Comparison of ENCODE assay signal across 8 cellular contexts in genomic region chr10:78302739-78302988, GRCh38.
DNase-seq lines count a peak whose midpoint lies in the region; ATAC-seq, FAIRE-seq and TF ChIP-seq lines count a peak whose summit lies in the region.

No MANE protein-coding gene starts in this region.

- peak overlapping the region; percentile 83 for H3K27ac ChIP-seq in CD4-positive, alpha-beta T cell (ENCODE audit: low read depth, low read length)
- H3K27ac ChIP-seq in OCI-LY3 (ENCODE audit: low read length) (peak overlapping the region; percentile 85), endothelial cell of umbilical vein (ENCODE audit: insufficient read depth, low read depth, low read length) (peak overlapping the region; percentile 76), osteoblast (ENCODE audit: low read depth, low read length) (peak overlapping the region; percentile 52)

- dilution Hi-C loops in endothelial cell of umbilical vein (cut with MboI; ENCODE audit: extremely low pct_ligation_motif_present, low sequenced_read_pairs), result no loop called here

- H3K27ac Mint-ChIP-seq in CD4-positive, alpha-beta T cell, result peak overlapping the region; percentile 90

- TF ChIP-seq CTCF in CD4-positive, alpha-beta T cell (IDR thresholded peaks at IDR 0.05), result no peak
- TF ChIP-seq CTCF in OCI-LY3 (IDR thresholded peaks at IDR 0.05; ENCODE audit: low read depth, low read length) (no peak), endothelial cell of umbilical vein (IDR thresholded peaks at IDR 0.05; ENCODE audit: extremely low read depth in 1 of 2, insufficient read depth in 1 of 2, low read depth in 1 of 2, low read length in 2 of 2) (no peak), osteoblast (IDR thresholded peaks at IDR 0.05; ENCODE audit: extremely low read depth, low read depth, low read length) (no peak), GM13976 (IDR thresholded peaks at IDR 0.05; ENCODE audit: borderline replicate concordance, control extremely low read depth, extremely low read depth, insufficient read depth, missing control alignments) (no peak)

- H3K27me3 ChIP-seq in CD4-positive, alpha-beta T cell (ENCODE audit: control insufficient read depth, insufficient read depth, low read length), result no peaks in the 10 kb centered on the region
- peaks cover 15% of the 10 kb centered on the region for H3K27me3 ChIP-seq in OCI-LY3 (ENCODE audit: low read depth, low read length)
- H3K27me3 ChIP-seq in endothelial cell of umbilical vein (ENCODE audit: control insufficient read depth in 2 of 2, insufficient read depth in 2 of 2, low read length in 2 of 2), result peaks cover 8 to 11% of the 10 kb centered on the region in 2 experiments
- no peaks in the 10 kb centered on the region for H3K27me3 ChIP-seq in osteoblast (ENCODE audit: insufficient read depth, low read length)

- H3K79me2 ChIP-seq in OCI-LY3 (ENCODE audit: low read length) (no peaks in the 10 kb centered on the region), endothelial cell of umbilical vein (ENCODE audit: control insufficient read depth, insufficient read depth, low read length) (no peaks in the 10 kb centered on the region), osteoblast (ENCODE audit: insufficient read depth, low read length) (no peaks in the 10 kb centered on the region)

- intact Hi-C loops in CD4-positive, alpha-beta T cell (cut with DNase I, micrococcal nuclease), result loop anchor here in 1 of 2 experiments (2.0 to 10.0 kb wide), 8 partner anchors 270 to 1885 kb away; partner anchors contain the start of genes PPIF, RPS24, TMEM254 and ZCCHC24
- intact Hi-C loops in endothelial cell of umbilical vein (cut with micrococcal nuclease), result loop anchor here (2.0 to 5.0 kb wide), 4 partner anchors 78 to 895 kb away; no protein-coding TSS in a partner anchor

- H3K36me3 ChIP-seq in OCI-LY3 (replicated peaks; ENCODE audit: low read depth, low read length), result no peaks in the 10 kb centered on the region
- no peaks in the 10 kb centered on the region for H3K36me3 ChIP-seq in endothelial cell of umbilical vein (ENCODE audit: control insufficient read depth in 2 of 2, extremely low read depth in 1 of 2, insufficient read depth in 2 of 2, low read length in 2 of 2)
- no peaks in the 10 kb centered on the region for H3K36me3 ChIP-seq in osteoblast (ENCODE audit: insufficient read depth, low read length)

- no peak for TF ChIP-seq POLR2A in endothelial cell of umbilical vein (IDR thresholded peaks at IDR 0.05; ENCODE audit: low read depth, low read length)

- H3K9me3 Mint-ChIP-seq in CD4-positive, alpha-beta T cell, result no peaks in the 10 kb centered on the region

- H3K4me1 ChIP-seq in OCI-LY3 (ENCODE audit: low read length) (peaks cover 55% of the 10 kb centered on the region), endothelial cell of umbilical vein (ENCODE audit: control insufficient read depth, extremely low read depth, insufficient read depth, low read length) (peaks cover 7% of the 10 kb centered on the region), osteoblast (ENCODE audit: insufficient read depth, low read length) (peaks cover 11% of the 10 kb centered on the region)

- DNase-seq in CD4-positive, alpha-beta T cell, result no peak
- DNase-seq in endothelial cell of umbilical vein (ENCODE audit: low read depth, low spot score), result no peak
- no peak for DNase-seq in osteoblast (ENCODE audit: insufficient read length, low spot score, missing footprints)
- DNase-seq in GM13976 (ENCODE audit: low spot score), result no peak

- H3K4me2 ChIP-seq in OCI-LY3 (ENCODE audit: low read length), result peak overlapping the region; percentile 91
- H3K4me2 ChIP-seq in endothelial cell of umbilical vein (ENCODE audit: insufficient read depth, low read length), result peak overlapping the region; percentile 90
- peak overlapping the region; percentile 94 for H3K4me2 ChIP-seq in osteoblast (ENCODE audit: insufficient read depth, low read length)

- H4K20me1 ChIP-seq in OCI-LY3 (ENCODE audit: insufficient read depth, low read length), result no peaks in the 10 kb centered on the region
- no peaks in the 10 kb centered on the region for H4K20me1 ChIP-seq in endothelial cell of umbilical vein (replicated peaks; ENCODE audit: control insufficient read depth, extremely low read depth, insufficient read depth, low read length)
- no peaks in the 10 kb centered on the region for H4K20me1 ChIP-seq in osteoblast (ENCODE audit: insufficient read depth, low read length)

- peaks cover 18% of the 10 kb centered on the region for H3K4me1 Mint-ChIP-seq in CD4-positive, alpha-beta T cell (ENCODE audit: low read depth)

- peak overlapping the region; percentile 73 for H3K9ac ChIP-seq in OCI-LY3 (ENCODE audit: low read length)
- peak overlapping the region; percentile 70 for H3K9ac ChIP-seq in endothelial cell of umbilical vein (replicated peaks; ENCODE audit: extremely low read depth, insufficient read depth, low read length)

- no peaks in the 10 kb centered on the region for H3K27me3 Mint-ChIP-seq in CD4-positive, alpha-beta T cell

- no peak for ATAC-seq in CD4-positive, alpha-beta T cell (ENCODE audit: poor library complexity)
- ATAC-seq in GM18870 (IDR thresholded peaks at IDR 0.05; ENCODE audit: unreplicated experiment) (no peak), HG02623 (IDR thresholded peaks at IDR 0.05; ENCODE audit: unreplicated experiment) (no peak), GM21360 (IDR thresholded peaks at IDR 0.05; ENCODE audit: unreplicated experiment) (no peak)

- no peak overlapping the region for H2AFZ ChIP-seq in OCI-LY3 (ENCODE audit: low read depth, low read length)
- H2AFZ ChIP-seq in endothelial cell of umbilical vein (ENCODE audit: low read depth, low read length), result peak overlapping the region; percentile 99
- peak overlapping the region; percentile 88 for H2AFZ ChIP-seq in osteoblast (ENCODE audit: low read length)

- H3K4me3 ChIP-seq in OCI-LY3 (ENCODE audit: low read length) (peak overlapping the region; percentile 82), endothelial cell of umbilical vein (replicated peaks in 1 of 3; ENCODE audit: insufficient read depth in 1 of 3, low read depth in 1 of 3, low read length in 3 of 3) (peak overlapping the region; percentile 31 to 59 (median 44)), osteoblast (ENCODE audit: insufficient read depth, low read length) (peak overlapping the region; percentile 76)

- H3K9me1 ChIP-seq in endothelial cell of umbilical vein (replicated peaks; ENCODE audit: control insufficient read depth, extremely low read depth, insufficient read depth, low read length), result no peaks in the 10 kb centered on the region

- in situ Hi-C loops in GM13976 (cut with MboI; ENCODE audit: low sequenced_read_pairs, unreplicated experiment), result no loop called here

- no peaks in the 10 kb centered on the region for H3K36me3 Mint-ChIP-seq in CD4-positive, alpha-beta T cell (ENCODE audit: low read depth)

- FAIRE-seq in endothelial cell of umbilical vein (lab: Jason Lieb, UNC), result no peak

- H3K9me3 ChIP-seq in CD4-positive, alpha-beta T cell (ENCODE audit: control insufficient read depth, low read length), result no peaks in the 10 kb centered on the region
- H3K9me3 ChIP-seq in OCI-LY3 (ENCODE audit: insufficient read depth, low read length), result no peaks in the 10 kb centered on the region
- no peaks in the 10 kb centered on the region for H3K9me3 ChIP-seq in endothelial cell of umbilical vein (replicated peaks; ENCODE audit: control insufficient read depth, insufficient read depth, low read length)
- no peaks in the 10 kb centered on the region for H3K9me3 ChIP-seq in osteoblast (ENCODE audit: low read depth, low read length)

- CTCF ChIA-PET in CD4-positive, alpha-beta T cell (lab: Charles Lee), result interaction anchor here (0.5 kb wide), 1 partner anchor 1832 kb away, joined by 3 read pairs; no protein-coding TSS in a partner anchor
- CTCF ChIA-PET in endothelial cell of umbilical vein (lab: Charles Lee), result interaction anchor here (0.6 to 2.8 kb wide), 8 partner anchors 10 to 675 kb away, joined by 3 to 15 read pairs (median 3); no protein-coding TSS in a partner anchor

- peak overlapping the region; percentile 93 for H3K4me3 Mint-ChIP-seq in CD4-positive, alpha-beta T cell

- BruUV-seq in endothelial cell of umbilical vein (replicated peaks; lab: Mats Ljungman, UMichigan), result no TSS peak

- POLR2A ChIA-PET in CD4-positive, alpha-beta T cell (lab: Charles Lee), result interaction anchor here (0.6 to 1.6 kb wide), 3 partner anchors 20 to 97 kb away, joined by 3 to 5 read pairs (median 4); no protein-coding TSS in a partner anchor
- POLR2A ChIA-PET in endothelial cell of umbilical vein (lab: Charles Lee), result no interaction called here

TF ChIP-seq in endothelial cell of umbilical vein, 7 proteins besides CTCF, POLR2A, EP300 and RAD21:
- TF ChIP-seq MAX (IDR thresholded peaks at IDR 0.05; ENCODE audit: insufficient read depth, insufficient read length) (no peak), POLR2AphosphoS5 (IDR thresholded peaks at IDR 0.05; ENCODE audit: insufficient read depth, low read depth, low read length) (no peak), EZH2 (IDR thresholded peaks at IDR 0.05; ENCODE audit: borderline replicate concordance, low read depth, low read length, severe bottlenecking) (no peak), FOS (IDR thresholded peaks at IDR 0.05; ENCODE audit: borderline replicate concordance, insufficient read depth, low read length) (no peak), JUN (IDR thresholded peaks at IDR 0.05; ENCODE audit: borderline replicate concordance, insufficient read depth, insufficient read length, low read depth) (no peak), MYC (IDR thresholded peaks at IDR 0.05; ENCODE audit: low read depth, low read length) (no peak), GATA2 (IDR thresholded peaks at IDR 0.05; ENCODE audit: insufficient read depth, insufficient read length, low read depth, low read length) (no peak)
